Comparison of ENCODE assay signal across 1 cellular context in the genomic region with DNA sequence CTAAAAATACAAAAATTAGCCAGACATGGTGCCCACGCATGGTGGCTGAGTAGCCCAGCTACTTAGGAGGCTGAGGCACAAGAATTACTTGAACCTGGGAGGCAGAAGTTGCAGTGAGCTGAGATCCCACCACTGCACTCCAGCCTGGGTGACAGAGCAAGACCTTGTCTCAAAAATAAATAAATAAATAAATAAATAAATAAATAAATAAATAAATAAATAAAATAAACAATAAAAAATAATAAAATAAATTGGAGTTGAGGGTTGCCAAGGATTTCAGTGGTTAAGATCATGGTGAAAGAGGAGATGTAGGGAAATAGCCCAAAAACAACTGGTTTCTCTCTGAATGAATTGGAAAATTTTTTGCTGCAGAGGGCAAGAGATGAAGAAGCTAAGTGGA.
TF ChIP-seq lines count a peak whose summit lies in the region.

No MANE protein-coding gene starts in this region.

TF ChIP-seq in HEK293, 187 proteins besides CTCF, POLR2A, EP300 and RAD21 (continued from another document):
- TF ChIP-seq, protein P1, sequence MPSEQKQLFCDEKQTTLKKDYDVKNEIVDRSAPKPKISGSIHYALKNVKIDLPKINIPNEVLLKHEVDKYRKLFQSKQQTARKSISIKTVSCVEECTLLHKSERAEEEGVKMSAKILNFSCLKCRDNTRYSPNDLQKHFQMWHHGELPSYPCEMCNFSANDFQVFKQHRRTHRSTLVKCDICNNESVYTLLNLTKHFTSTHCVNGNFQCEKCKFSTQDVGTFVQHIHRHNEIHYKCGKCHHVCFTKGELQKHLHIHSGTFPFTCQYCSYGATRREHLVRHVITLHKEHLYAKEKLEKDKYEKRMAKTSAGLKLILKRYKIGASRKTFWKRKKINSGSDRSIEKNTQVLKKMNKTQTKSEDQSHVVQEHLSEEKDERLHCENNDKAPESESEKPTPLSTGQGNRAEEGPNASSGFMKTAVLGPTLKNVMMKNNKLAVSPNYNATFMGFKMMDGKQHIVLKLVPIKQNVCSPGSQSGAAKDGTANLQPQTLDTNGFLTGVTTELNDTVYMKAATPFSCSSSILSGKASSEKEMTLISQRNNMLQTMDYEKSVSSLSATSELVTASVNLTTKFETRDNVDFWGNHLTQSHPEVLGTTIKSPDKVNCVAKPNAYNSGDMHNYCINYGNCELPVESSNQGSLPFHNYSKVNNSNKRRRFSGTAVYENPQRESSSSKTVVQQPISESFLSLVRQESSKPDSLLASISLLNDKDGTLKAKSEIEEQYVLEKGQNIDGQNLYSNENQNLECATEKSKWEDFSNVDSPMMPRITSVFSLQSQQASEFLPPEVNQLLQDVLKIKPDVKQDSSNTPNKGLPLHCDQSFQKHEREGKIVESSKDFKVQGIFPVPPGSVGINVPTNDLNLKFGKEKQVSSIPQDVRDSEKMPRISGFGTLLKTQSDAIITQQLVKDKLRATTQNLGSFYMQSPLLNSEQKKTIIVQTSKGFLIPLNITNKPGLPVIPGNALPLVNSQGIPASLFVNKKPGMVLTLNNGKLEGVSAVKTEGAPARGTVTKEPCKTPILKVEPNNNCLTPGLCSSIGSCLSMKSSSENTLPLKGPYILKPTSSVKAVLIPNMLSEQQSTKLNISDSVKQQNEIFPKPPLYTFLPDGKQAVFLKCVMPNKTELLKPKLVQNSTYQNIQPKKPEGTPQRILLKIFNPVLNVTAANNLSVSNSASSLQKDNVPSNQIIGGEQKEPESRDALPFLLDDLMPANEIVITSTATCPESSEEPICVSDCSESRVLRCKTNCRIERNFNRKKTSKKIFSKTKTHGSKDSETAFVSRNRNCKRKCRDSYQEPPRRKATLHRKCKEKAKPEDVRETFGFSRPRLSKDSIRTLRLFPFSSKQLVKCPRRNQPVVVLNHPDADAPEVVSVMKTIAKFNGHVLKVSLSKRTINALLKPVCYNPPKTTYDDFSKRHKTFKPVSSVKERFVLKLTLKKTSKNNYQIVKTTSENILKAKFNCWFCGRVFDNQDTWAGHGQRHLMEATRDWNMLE (tag by site-specific recombination; conservative IDR thresholded peaks at IDR 0.05; ENCODE audit: low read depth), result peak; percentile 67; the same call in 1 of the 2 replicates
- TF ChIP-seq ZNF555 (tag by site-specific recombination; conservative IDR thresholded peaks at IDR 0.05), result peak; percentile 50
TF ChIP-seq in HEK293: peak in this region for 8; not testable (repeated sequence) for 179.
